In the genomic region with DNA sequence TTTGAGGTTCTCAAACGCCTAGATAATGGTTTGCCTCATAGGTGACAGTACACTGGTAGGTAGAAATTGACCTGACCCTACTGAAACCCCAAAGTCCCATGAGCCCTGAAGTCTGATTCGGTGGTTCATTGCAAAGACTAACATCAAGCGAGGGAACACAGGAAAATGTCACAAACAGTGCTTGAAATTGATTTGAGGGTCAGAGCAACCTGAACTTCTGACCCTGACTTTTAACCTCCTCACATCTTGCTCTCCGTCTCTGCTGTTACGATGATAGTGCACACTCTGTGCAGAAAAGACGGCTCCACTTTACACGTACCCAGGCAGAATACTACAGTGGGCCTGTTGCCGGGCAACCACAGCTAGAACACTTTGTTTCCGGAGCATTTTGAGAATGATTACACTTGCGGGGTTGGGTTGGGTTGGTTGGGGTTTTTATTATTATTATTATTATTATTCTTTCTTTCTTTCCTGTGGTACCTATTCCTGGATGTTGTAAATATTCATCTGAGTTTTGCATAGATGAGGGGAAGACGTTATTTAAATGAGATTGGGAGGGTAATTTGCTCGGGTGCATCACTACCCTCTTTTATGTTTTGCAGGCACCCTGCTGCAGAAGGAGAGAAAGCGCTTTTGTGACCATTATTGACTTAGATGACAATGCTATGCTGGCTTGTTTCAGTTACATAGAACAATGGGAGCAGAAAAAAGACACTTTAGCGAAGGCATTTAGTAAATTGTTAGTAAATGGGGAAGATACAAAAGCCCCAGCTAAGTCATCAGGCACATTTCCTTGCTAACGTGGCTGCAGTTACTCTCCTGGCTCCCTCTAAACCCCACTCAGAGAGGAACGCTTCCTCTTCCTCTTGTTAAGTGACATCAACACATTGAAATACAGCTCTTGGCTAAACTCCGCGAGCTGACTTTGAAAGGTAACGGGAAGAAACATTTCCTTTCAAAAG, we compare ENCODE assay signal across 10 cellular contexts.
A peak's percentile ranks its signal among the peaks of the same experiment; 100 is the strongest.
DNase-seq lines count a peak whose midpoint lies in the region; ATAC-seq and TF ChIP-seq lines count a peak whose summit lies in the region.
"Had no signal": no experiment of that assay in that cellular context is flagged by ENCODE, and none has a peak within 500 bp of the region (broad histone marks: within the 10 kb centered on the region; RNA-seq: fewer than 3 reads in every experiment).

No MANE protein-coding gene starts in this region.

- H3K27me3 ChIP-seq in cardiac muscle cell (no peaks in the 10 kb centered on the region), body of pancreas (no peaks in the 10 kb centered on the region)
- H3K27me3 ChIP-seq: BLaER1 treated with 17β-estradiol and CSF1 and Interleukin-3, amounts not matched to agents 10 nM and 100 nM had no signal

- ATAC-seq in body of pancreas (peak; percentile 72), left lobe of liver (peak; percentile 54), HG03460 (IDR thresholded peaks at IDR 0.05; ENCODE audit: unreplicated experiment) (no peak)

- TF ChIP-seq CTCF in cardiac muscle cell (IDR thresholded peaks at IDR 0.05; ENCODE audit: low read depth, low read length): no peak
- no peak for TF ChIP-seq CTCF in body of pancreas (IDR thresholded peaks at IDR 0.05)

- H3K27ac ChIP-seq in cardiac muscle cell (no peak overlapping the region), body of pancreas (peak overlapping the region in 2 of 4 donors; percentile 27 to 47)
- H3K27ac ChIP-seq: BLaER1 treated with 17β-estradiol and CSF1 and Interleukin-3, amounts not matched to agents 10 nM and 100 nM had no signal

- TF ChIP-seq POLR2A in body of pancreas (IDR thresholded peaks at IDR 0.05): no peak

- no peaks in the 10 kb centered on the region for H3K36me3 ChIP-seq in cardiac muscle cell
- no peaks in the 10 kb centered on the region for H3K36me3 ChIP-seq in body of pancreas (replicated peaks in 1 of 2; ENCODE audit: insufficient read depth in 1 of 2, low read depth in 2 of 2)
- H3K36me3 ChIP-seq: BLaER1 treated with 17β-estradiol and CSF1 and Interleukin-3, amounts not matched to agents 10 nM and 100 nM had no signal

- WGBS in body of pancreas, 2 donors: 57 to 65% methylated on average over 19 of the region's 19 CpGs

- intact Hi-C loops in cardiac septum (cut with DNase I): no loop called here
- intact Hi-C loops in body of pancreas (cut with DNase I): no loop called here

- no peak overlapping the region for H3K4me3 ChIP-seq in cardiac muscle cell
- H3K4me3 ChIP-seq in body of pancreas: no peak overlapping the region
- H3K4me3 ChIP-seq: BLaER1 treated with 17β-estradiol and CSF1 and Interleukin-3, amounts not matched to agents 10 nM and 100 nM had no signal

- DNase-seq in cardiac muscle cell (ENCODE audit: low read depth in 1 of 2, low spot score in 1 of 2) (peak; percentile 18 to 32), cardiac septum (ENCODE audit: low spot score) (no peak), body of pancreas (peak in 3 of 4 donors; percentile 22 to 45 (median 31)), left lobe of liver (ENCODE audit: low spot score) (no peak), ureter (ENCODE audit: low spot score) (no peak), NCI-H2029 treated with DMSO at 0.1 percent for 48 hours (lab: John Stamatoyannopoulos, UW) (no peak)
- DNase-seq in activated CD8-positive, alpha-beta memory T cell treated with anti-CD3 and anti-CD28 coated beads for 24 hours: no peak
- DNase-seq: activated CD4-positive, CD25-positive, alpha-beta regulatory T cell treated with anti-CD3 and anti-CD28 coated beads, Interleukin-2, amount 50 U/mL, for 72 hours had no signal

- H3K9me3 ChIP-seq in cardiac muscle cell (ENCODE audit: low read depth) (no peaks in the 10 kb centered on the region), body of pancreas (no peaks in the 10 kb centered on the region)

- H3K4me1 ChIP-seq in cardiac muscle cell (ENCODE audit: low read depth) (peaks cover 3% of the 10 kb centered on the region), body of pancreas (no peaks in the 10 kb centered on the region)

Comparison
In these comparisons a context has a peak if more than half of its experiments do, and no peak if none do; other contexts are left out.
1. DNase-seq: peak in cardiac muscle cell (2 of 2) and body of pancreas (3 of 4); none in cardiac septum (single experiment), left lobe of liver (single experiment), activated CD8-positive, alpha-beta memory T cell treated with anti-CD3 and anti-CD28 coated beads for 24 hours (single experiment), ureter (single experiment) and NCI-H2029 treated with DMSO at 0.1 percent for 48 hours (single experiment).